8 cellular contexts compared by ENCODE assay signal in the genomic region with DNA sequence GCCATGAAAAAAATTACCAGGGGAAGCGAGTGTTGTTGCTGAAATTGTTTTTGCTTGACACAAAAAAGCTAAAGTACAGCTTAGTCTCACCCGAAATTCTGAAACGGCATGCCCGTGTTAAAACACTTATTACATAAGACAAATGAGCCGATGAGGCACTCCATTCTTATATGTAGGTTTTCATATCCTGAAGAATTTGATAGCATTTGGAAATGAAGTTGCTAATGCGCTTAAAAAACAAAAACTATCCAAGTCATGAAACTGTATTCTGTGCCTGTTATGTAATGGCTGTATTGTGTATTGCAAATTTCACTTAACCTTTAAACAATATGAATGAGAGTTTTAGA. TPM values are rescaled to one million over a fixed set of nuclear protein-coding genes. Genes with fewer than 3 reads are reported as not detected.
DNase-seq lines count a peak whose midpoint lies in the region; ATAC-seq, FAIRE-seq and TF ChIP-seq lines count a peak whose summit lies in the region.

No MANE protein-coding gene starts in this region.

- peak overlapping the region; percentile 88 for H2AFZ ChIP-seq in PC-9
- H2AFZ ChIP-seq in endothelial cell of umbilical vein (ENCODE audit: low read depth, low read length): peak overlapping the region; percentile 94
- H2AFZ ChIP-seq in osteoblast (ENCODE audit: low read length): peak overlapping the region; percentile 94

- peaks cover 26% of the 10 kb centered on the region for H3K4me1 ChIP-seq in PC-9 (replicated peaks; ENCODE audit: insufficient read depth)
- H3K4me1 ChIP-seq in endothelial cell of umbilical vein (ENCODE audit: control insufficient read depth, extremely low read depth, insufficient read depth, low read length): peaks cover 25% of the 10 kb centered on the region
- H3K4me1 ChIP-seq in osteoblast (ENCODE audit: insufficient read depth, low read length): peaks cover 12% of the 10 kb centered on the region

- peak; percentile 54 for FAIRE-seq in endothelial cell of umbilical vein (lab: Jason Lieb, UNC)

- H3K36me3 ChIP-seq in PC-9 (ENCODE audit: low read depth): no peaks in the 10 kb centered on the region
- no peaks in the 10 kb centered on the region for H3K36me3 ChIP-seq in endothelial cell of umbilical vein (ENCODE audit: control insufficient read depth in 2 of 2, extremely low read depth in 1 of 2, insufficient read depth in 2 of 2, low read length in 2 of 2)
- H3K36me3 ChIP-seq in osteoblast (ENCODE audit: insufficient read depth, low read length): no peaks in the 10 kb centered on the region

- H3K27ac Mint-ChIP-seq in Calu3 (ENCODE audit: unreplicated experiment): peak overlapping the region; percentile 94

- H3K27ac ChIP-seq in PC-9 (peak overlapping the region; percentile 74), endothelial cell of umbilical vein (ENCODE audit: insufficient read depth, low read depth, low read length) (peak overlapping the region; percentile 95), osteoblast (ENCODE audit: low read depth, low read length) (peak overlapping the region; percentile 69)

- H3K4me2 ChIP-seq in PC-9 (peak overlapping the region; percentile 90), endothelial cell of umbilical vein (ENCODE audit: insufficient read depth, low read length) (peak overlapping the region; percentile 98), osteoblast (ENCODE audit: insufficient read depth, low read length) (peak overlapping the region; percentile 92)

- BruUV-seq in Calu3 (replicated peaks; lab: Mats Ljungman, UMichigan) (no TSS peak), PC-9 (replicated peaks; lab: Mats Ljungman, UMichigan) (no TSS peak), endothelial cell of umbilical vein (replicated peaks; lab: Mats Ljungman, UMichigan) (no TSS peak)

- H3K9me3 ChIP-seq in PC-9 (ENCODE audit: insufficient read depth, low read depth): no peaks in the 10 kb centered on the region
- H3K9me3 ChIP-seq in endothelial cell of umbilical vein (replicated peaks; ENCODE audit: control insufficient read depth, insufficient read depth, low read length): no peaks in the 10 kb centered on the region
- no peaks in the 10 kb centered on the region for H3K9me3 ChIP-seq in osteoblast (ENCODE audit: low read depth, low read length)

- H3K9me3 Mint-ChIP-seq in Calu3 (ENCODE audit: low read depth, unreplicated experiment): no peaks in the 10 kb centered on the region

- TF ChIP-seq POLR2A in endothelial cell of umbilical vein (IDR thresholded peaks at IDR 0.05; ENCODE audit: low read depth, low read length): no peak

- H3K4me3 ChIP-seq in PC-9 (peak overlapping the region; percentile 81), endothelial cell of umbilical vein (replicated peaks in 1 of 3; ENCODE audit: insufficient read depth in 1 of 3, low read depth in 1 of 3, low read length in 3 of 3) (peak overlapping the region; percentile 80 to 92 (median 92)), osteoblast (ENCODE audit: insufficient read depth, low read length) (peak overlapping the region; percentile 74)

- H3K9ac ChIP-seq in endothelial cell of umbilical vein (replicated peaks; ENCODE audit: extremely low read depth, insufficient read depth, low read length): peak overlapping the region; percentile 96

- no peak for ATAC-seq in HG03354 (IDR thresholded peaks at IDR 0.05; ENCODE audit: poor library complexity, severe bottlenecking, unreplicated experiment)
- no peak for ATAC-seq in GM19455 (IDR thresholded peaks at IDR 0.05; ENCODE audit: unreplicated experiment)

- no peaks in the 10 kb centered on the region for H3K9me2 ChIP-seq in PC-9 (ENCODE audit: insufficient read depth)

- peak overlapping the region; percentile 72 for H3K4me3 Mint-ChIP-seq in Calu3 (ENCODE audit: low read depth, unreplicated experiment)

- H3K9me1 ChIP-seq in endothelial cell of umbilical vein (replicated peaks; ENCODE audit: control insufficient read depth, extremely low read depth, insufficient read depth, low read length): no peaks in the 10 kb centered on the region

- dilution Hi-C loops in endothelial cell of umbilical vein (cut with MboI; ENCODE audit: extremely low pct_ligation_motif_present, low sequenced_read_pairs): no loop called here

- H4K20me1 ChIP-seq in PC-9 (ENCODE audit: insufficient read depth) (peaks cover 10% of the 10 kb centered on the region), endothelial cell of umbilical vein (replicated peaks; ENCODE audit: control insufficient read depth, extremely low read depth, insufficient read depth, low read length) (peaks cover 3% of the 10 kb centered on the region), osteoblast (ENCODE audit: insufficient read depth, low read length) (peaks cover 4% of the 10 kb centered on the region)

- intact Hi-C loops in Calu3 (cut with micrococcal nuclease; ENCODE audit: unreplicated experiment): no loop called here
- intact Hi-C loops in PC-9 (cut with micrococcal nuclease; ENCODE audit: unreplicated experiment): no loop called here
- intact Hi-C loops in endothelial cell of umbilical vein (cut with micrococcal nuclease): loop anchor here (10.0 kb wide), 1 partner anchor 779 kb away; no protein-coding TSS in a partner anchor

- H3F3A ChIP-seq in PC-9 (ENCODE audit: insufficient read depth, low read depth): peaks cover 8% of the 10 kb centered on the region; the same call in 1 of the 2 replicates

- H3K4me1 Mint-ChIP-seq in Calu3 (ENCODE audit: low read depth, unreplicated experiment): peaks cover 31% of the 10 kb centered on the region

- H3K27me3 ChIP-seq in PC-9 (ENCODE audit: insufficient read depth, low read depth): no peaks in the 10 kb centered on the region
- peaks cover 0 to 3% of the 10 kb centered on the region in 2 experiments for H3K27me3 ChIP-seq in endothelial cell of umbilical vein (ENCODE audit: control insufficient read depth in 2 of 2, insufficient read depth in 2 of 2, low read length in 2 of 2)
- H3K27me3 ChIP-seq in osteoblast (ENCODE audit: insufficient read depth, low read length): no peaks in the 10 kb centered on the region

- CTCF ChIA-PET in Calu3 (lab: Charles Lee): no interaction called here
- CTCF ChIA-PET in PC-9 (lab: Charles Lee): no interaction called here
- CTCF ChIA-PET in endothelial cell of umbilical vein (lab: Charles Lee): interaction anchor here (1.2 to 2.8 kb wide), 8 partner anchors 9 to 419 kb away, joined by 3 to 29 read pairs (median 7); no protein-coding TSS in a partner anchor

- H3K27me3 Mint-ChIP-seq in Calu3 (ENCODE audit: unreplicated experiment): no peaks in the 10 kb centered on the region

- DNase-seq in Calu3 (no peak), PC-9 (no peak), endothelial cell of umbilical vein (ENCODE audit: low read depth, low spot score) (peak; percentile 54), osteoblast (ENCODE audit: insufficient read length, low spot score, missing footprints) (no peak), NCI-H524 treated with DMSO at 0.1 percent for 48 hours (lab: John Stamatoyannopoulos, UW) (no peak), D341Med (ENCODE audit: low spot score) (no peak)

- H3K79me2 ChIP-seq in PC-9 (ENCODE audit: low read depth): peaks cover 41% of the 10 kb centered on the region
- peaks cover 35% of the 10 kb centered on the region for H3K79me2 ChIP-seq in endothelial cell of umbilical vein (ENCODE audit: control insufficient read depth, insufficient read depth, low read length)
- peaks cover 32% of the 10 kb centered on the region for H3K79me2 ChIP-seq in osteoblast (ENCODE audit: insufficient read depth, low read length)

- peaks cover 47% of the 10 kb centered on the region for H3K36me3 Mint-ChIP-seq in Calu3 (ENCODE audit: insufficient read depth, unreplicated experiment)

- POLR2A ChIA-PET in PC-9 (lab: Charles Lee; ENCODE audit: unreplicated experiment): interaction anchor here (0.6 kb wide), 1 partner anchor 48 kb away, joined by 9 read pairs; no protein-coding TSS in a partner anchor
- POLR2A ChIA-PET in endothelial cell of umbilical vein (lab: Charles Lee): no interaction called here

- TF ChIP-seq CTCF in Calu3 (IDR thresholded peaks at IDR 0.05; ENCODE audit: unreplicated experiment) (no peak), PC-9 (conservative IDR thresholded peaks at IDR 0.05) (no peak), endothelial cell of umbilical vein (IDR thresholded peaks at IDR 0.05; ENCODE audit: extremely low read depth in 1 of 2, insufficient read depth in 1 of 2, low read depth in 1 of 2, low read length in 2 of 2) (no peak), osteoblast (IDR thresholded peaks at IDR 0.05; ENCODE audit: extremely low read depth, low read depth, low read length) (no peak)

TF ChIP-seq in endothelial cell of umbilical vein, 7 proteins besides CTCF, POLR2A, EP300 and RAD21:
- TF ChIP-seq MYC (IDR thresholded peaks at IDR 0.05; ENCODE audit: low read depth, low read length): no peak
TF ChIP-seq in endothelial cell of umbilical vein: peak in this region for 0.

RNA-seq across cellular contexts. Expression of a gene that starts 1.4 kb away (rescaled TPM):
- 58.7 TPM in 2 replicates for total RNA-seq in Calu3 (2022)
- 25.2 and 33.0 TPM in 2 replicates for total RNA-seq in PC-9 (2021)
- total RNA-seq in endothelial cell of umbilical vein: 24.0 and 26.6 TPM in 2 replicates
- 1.9 and 2.8 TPM in 2 replicates for polyA plus RNA-seq in endothelial cell of umbilical vein
- polyA plus RNA-seq in endothelial cell of umbilical vein (2011; cell fraction: cytosol; rRNA removed): 4.1 and 4.2 TPM in 2 replicates
- 8.9 and 10.1 TPM in 2 replicates for polyA plus RNA-seq in endothelial cell of umbilical vein (2011; cell fraction: nucleus; rRNA removed)
- polyA plus RNA-seq in endothelial cell of umbilical vein (2012): 14.3 and 26.8 TPM in 2 replicates
- 13.0 and 26.7 TPM in 2 replicates for polyA minus RNA-seq in endothelial cell of umbilical vein
- 6.0 TPM for polyA minus RNA-seq in endothelial cell of umbilical vein (2011; cell fraction: cytosol; rRNA and poly(A)+ RNA removed)
- polyA minus RNA-seq in endothelial cell of umbilical vein (2011; cell fraction: nucleus; rRNA and poly(A)+ RNA removed): 27.3 and 28.9 TPM in 2 replicates
- 32.1 and 32.6 TPM in 2 replicates for total RNA-seq in osteoblast
